In genomic region chrX:42772874-42773273, GRCh38 we compare ENCODE assay signal across 28 cellular contexts. TPM values are rescaled to one million over a fixed set of nuclear protein-coding genes. Genes with fewer than 3 reads are reported as not detected.
"Had no signal": no experiment of that assay in that cellular context is flagged by ENCODE, and none has a peak within 500 bp of the region (broad histone marks: within the 10 kb centered on the region; RNA-seq: fewer than 3 reads in every experiment).

No MANE protein-coding gene starts in this region.

- H3K27me3 ChIP-seq: hepatocyte, ovary, thyroid gland had no signal

- H3K4me1 Mint-ChIP-seq: central memory CD8-positive, alpha-beta T cell; immature natural killer cell had no signal

- H3K4me2 ChIP-seq: hepatocyte had no signal

- H3K4me1 ChIP-seq: breast epithelium, left ventricle myocardium inferior, prostate gland, thyroid gland had no signal

- ATAC-seq: activated T-cell treated with anti-CD3 and anti-CD28 coated beads, Interleukin-2, amount 50 U/mL, for 72 hours; esophagus mucosa; natural killer cell treated with Interleukin-12 subunit alpha and Interleukin-12 subunit beta and Interleukin-15 and Interleukin-18, amount 100 ng/mL, for 72 hours; stimulated activated naive CD8-positive, alpha-beta T cell treated with anti-CD3 and anti-CD28 coated beads, Interleukin-15, Interleukin-2, amounts not matched to agents 100 U/mL and 50 U/mL, for 24 hours; WTC11 had no signal

- H3K27ac Mint-ChIP-seq: activated CD4-positive, alpha-beta memory T cell treated with anti-CD3 and anti-CD28 coated beads for 36 hours; activated naive CD4-positive, alpha-beta T cell treated with anti-CD3 and anti-CD28 coated beads for 36 hours; activated naive CD8-positive, alpha-beta T cell treated with anti-CD3 and anti-CD28 coated beads, Interleukin-2, amount 10 ng/mL, durations not matched to agents 7 days and 5 days; activated T-cell treated with anti-CD3 and anti-CD28 coated beads, Interleukin-2, amount 50 U/mL, for 72 hours; immature natural killer cell; natural killer cell treated with Interleukin-12 subunit alpha and Interleukin-12 subunit beta and Interleukin-15 and Interleukin-18, amount 100 ng/mL, for 72 hours; WTC11 had no signal

- H3K4me3 Mint-ChIP-seq: activated CD4-positive, alpha-beta memory T cell treated with anti-CD3 and anti-CD28 coated beads for 36 hours; activated naive CD4-positive, alpha-beta T cell treated with anti-CD3 and anti-CD28 coated beads for 36 hours; activated naive CD8-positive, alpha-beta T cell treated with anti-CD3 and anti-CD28 coated beads, Interleukin-2, amount 10 ng/mL, durations not matched to agents 7 days and 5 days; activated T-cell treated with anti-CD3 and anti-CD28 coated beads, Interleukin-2, amount 50 U/mL, for 72 hours; central memory CD8-positive, alpha-beta T cell; immature natural killer cell; natural killer cell treated with Interleukin-12 subunit alpha and Interleukin-12 subunit beta and Interleukin-15 and Interleukin-18, amount 100 ng/mL, for 72 hours; WTC11 had no signal

- H2AFZ ChIP-seq: hepatocyte had no signal

- H3K27me3 Mint-ChIP-seq: activated CD4-positive, alpha-beta memory T cell treated with anti-CD3 and anti-CD28 coated beads for 36 hours; activated naive CD8-positive, alpha-beta T cell treated with anti-CD3 and anti-CD28 coated beads, Interleukin-2, amount 10 ng/mL, durations not matched to agents 7 days and 5 days; central memory CD8-positive, alpha-beta T cell had no signal

- H3K9me3 Mint-ChIP-seq: activated CD4-positive, alpha-beta memory T cell treated with anti-CD3 and anti-CD28 coated beads for 36 hours; activated naive CD4-positive, alpha-beta T cell treated with anti-CD3 and anti-CD28 coated beads for 36 hours; central memory CD8-positive, alpha-beta T cell; immature natural killer cell; natural killer cell treated with Interleukin-12 subunit alpha and Interleukin-12 subunit beta and Interleukin-15 and Interleukin-18, amount 100 ng/mL, for 72 hours had no signal

- H3K9me3 ChIP-seq: left ventricle myocardium inferior, ovary, prostate gland, thyroid gland had no signal

- H3K4me3 ChIP-seq: breast epithelium, hepatocyte, left ventricle myocardium inferior, ovary, prostate gland, thyroid gland had no signal

- DNase-seq: activated CD4-positive, alpha-beta memory T cell treated with anti-CD3 and anti-CD28 coated beads for 36 hours; activated CD4-positive, alpha-beta T cell treated with anti-CD3 and anti-CD28 coated beads for 48 hours; activated effector memory CD4-positive, alpha-beta T cell treated with Interleukin-2 at 50 U/mL for 16 hours; activated naive CD4-positive, alpha-beta T cell treated with anti-CD3 and anti-CD28 coated beads for 36 hours; activated naive CD8-positive, alpha-beta T cell treated with anti-CD3 and anti-CD28 coated beads, Interleukin-2, amount 10 ng/mL, durations not matched to agents 7 days and 5 days; activated T-cell treated with anti-CD3 and anti-CD28 coated beads, Interleukin-2, amount 50 U/mL, for 72 hours; amniotic stem cell; effector memory CD4-positive, alpha-beta T cell; foreskin melanocyte; glutamatergic neuron; immature natural killer cell; kidney glomerular epithelial cell; left ventricle myocardium inferior; ovary; stimulated activated CD4-positive, alpha-beta T cell treated with anti-CD3 and anti-CD28 coated beads, Interleukin-4, amount 100 ng/mL, for 1 hour; stimulated activated naive CD8-positive, alpha-beta T cell treated with anti-CD3 and anti-CD28 coated beads, Interleukin-15, Interleukin-2, amounts not matched to agents 100 U/mL and 50 U/mL, for 24 hours; substantia nigra; thyroid gland had no signal

- H3K36me3 ChIP-seq: breast epithelium, left ventricle myocardium inferior, ovary, prostate gland, thyroid gland had no signal

- H3K36me3 Mint-ChIP-seq: activated CD4-positive, alpha-beta memory T cell treated with anti-CD3 and anti-CD28 coated beads for 36 hours; immature natural killer cell; natural killer cell treated with Interleukin-12 subunit alpha and Interleukin-12 subunit beta and Interleukin-15 and Interleukin-18, amount 100 ng/mL, for 72 hours had no signal

- H3K79me2 ChIP-seq: hepatocyte had no signal

- H3K27ac ChIP-seq: breast epithelium, hepatocyte, left ventricle myocardium inferior, ovary, prostate gland, thyroid gland had no signal

- FAIRE-seq: colon had no signal

RNA-seq across cellular contexts. Expression of gene PPP1R2C, which starts 5.1 kb away (rescaled TPM):
- total RNA-seq: activated CD4-positive, alpha-beta memory T cell treated with anti-CD3 and anti-CD28 coated beads for 36 hours; activated naive CD4-positive, alpha-beta T cell treated with anti-CD3 and anti-CD28 coated beads for 36 hours; activated naive CD8-positive, alpha-beta T cell treated with anti-CD3 and anti-CD28 coated beads, Interleukin-2, amount 10 ng/mL, durations not matched to agents 7 days and 5 days; breast epithelium; dermis microvascular lymphatic vessel endothelial cell; esophagus mucosa; hepatocyte; left ventricle myocardium inferior; natural killer cell treated with Interleukin-12 subunit alpha and Interleukin-12 subunit beta and Interleukin-15 and Interleukin-18, amount 100 ng/mL, for 72 hours; ovary; thyroid gland; ureter; WTC11 had no signal
- polyA plus RNA-seq: hepatocyte, ovary had no signal
